Comparison of ENCODE assay signal across 1 cellular context in genomic region chr6:161370882-161371281, GRCh38.
TF ChIP-seq lines count a peak whose summit lies in the region.

No MANE protein-coding gene starts in this region.

TF ChIP-seq in HCT116, 20 proteins besides CTCF, POLR2A, EP300 and RAD21 (continued from another document):
- no peak for TF ChIP-seq SRF (IDR thresholded peaks at IDR 0.05; ENCODE audit: low read depth)
TF ChIP-seq in HCT116: peak in this region for 0.
